ENCODE assay signal across 18 cellular contexts in genomic region chr5:149605354-149605997, GRCh38. TPM values are rescaled to one million over a fixed set of nuclear protein-coding genes. Genes with fewer than 3 reads are reported as not detected.
DNase-seq lines count a peak whose midpoint lies in the region; ATAC-seq and TF ChIP-seq lines count a peak whose summit lies in the region.
"Had no signal": no experiment of that assay in that cellular context is flagged by ENCODE, and none has a peak within 500 bp of the region (broad histone marks: within the 10 kb centered on the region; RNA-seq: fewer than 3 reads in every experiment).

No MANE protein-coding gene starts in this region.

- H3K9me3 ChIP-seq in right atrium auricular region (no peaks in the 10 kb centered on the region), right cardiac atrium (ENCODE audit: control insufficient read depth, low read length) (no peaks in the 10 kb centered on the region), lower lobe of right lung (no peaks in the 10 kb centered on the region), vagina (no peaks in the 10 kb centered on the region)
- H3K9me3 ChIP-seq: neutrophil had no signal

- TF ChIP-seq CTCF in right atrium auricular region (IDR thresholded peaks at IDR 0.05) (no peak), lower lobe of right lung (IDR thresholded peaks at IDR 0.05) (no peak), vagina (IDR thresholded peaks at IDR 0.05) (no peak)

- 84% methylated on average over 5 of the region's 5 CpGs for WGBS in right cardiac atrium

- no peak overlapping the region for H3K4me3 Mint-ChIP-seq in activated T-helper 17 cell treated with anti-CD3 and anti-CD28 coated beads, Interleukin-2, amount 50 U/mL, for 72 hours
- H3K4me3 Mint-ChIP-seq: activated naive CD8-positive, alpha-beta T cell treated with anti-CD3 and anti-CD28 coated beads, Interleukin-2, amount 10 ng/mL, durations not matched to agents 7 days and 5 days; H9 had no signal

- H3K4me1 ChIP-seq in right atrium auricular region (peaks cover 0 to 11% of the 10 kb centered on the region in 2 donors), right cardiac atrium (ENCODE audit: control insufficient read depth, insufficient read depth, low read length) (peaks cover 5% of the 10 kb centered on the region), lower lobe of right lung (peaks cover 12% of the 10 kb centered on the region), vagina (peaks cover 12% of the 10 kb centered on the region)

- no peaks in the 10 kb centered on the region for H3K27me3 ChIP-seq in right atrium auricular region
- no peaks in the 10 kb centered on the region for H3K27me3 ChIP-seq in right cardiac atrium (ENCODE audit: control insufficient read depth, insufficient read depth)
- no peaks in the 10 kb centered on the region for H3K27me3 ChIP-seq in lower lobe of right lung (ENCODE audit: low read depth)
- no peaks in the 10 kb centered on the region for H3K27me3 ChIP-seq in vagina
- H3K27me3 ChIP-seq: neutrophil, spleen had no signal

- peak overlapping the region; percentile 27 for H3K27ac Mint-ChIP-seq in activated T-helper 17 cell treated with anti-CD3 and anti-CD28 coated beads, Interleukin-2, amount 50 U/mL, for 72 hours
- H3K27ac Mint-ChIP-seq: H9 had no signal

- peaks cover 10% of the 10 kb centered on the region for H3K4me1 Mint-ChIP-seq in activated T-helper 17 cell treated with anti-CD3 and anti-CD28 coated beads, Interleukin-2, amount 50 U/mL, for 72 hours
- H3K4me1 Mint-ChIP-seq: H9 had no signal

- H3K27me3 Mint-ChIP-seq in activated T-helper 17 cell treated with anti-CD3 and anti-CD28 coated beads, Interleukin-2, amount 50 U/mL, for 72 hours, result no peaks in the 10 kb centered on the region

- no peaks in the 10 kb centered on the region for H3K36me3 Mint-ChIP-seq in activated T-helper 17 cell treated with anti-CD3 and anti-CD28 coated beads, Interleukin-2, amount 50 U/mL, for 72 hours (ENCODE audit: low read depth)
- H3K36me3 Mint-ChIP-seq: activated naive CD8-positive, alpha-beta T cell treated with anti-CD3 and anti-CD28 coated beads, Interleukin-2, amount 10 ng/mL, durations not matched to agents 7 days and 5 days had no signal

- no peak for DNase-seq in right atrium auricular region (ENCODE audit: low spot score)
- DNase-seq in right cardiac atrium, result no peak
- no peak for DNase-seq in lower lobe of right lung
- DNase-seq in vagina (ENCODE audit: extremely low spot score in 2 of 2), result no peak
- no peak for DNase-seq in NCI-H2029 treated with DMSO at 0.1 percent for 48 hours (lab: John Stamatoyannopoulos, UW)
- DNase-seq in ureter (ENCODE audit: low spot score), result no peak
- DNase-seq in SKM-1 treated with dmso at 0.1 percent for 144 hours (lab: John Stamatoyannopoulos, UW; ENCODE audit: unreplicated experiment), result no peak
- DNase-seq: activated CD8-positive, alpha-beta memory T cell treated with anti-CD3 and anti-CD28 coated beads, Interleukin-2, amount 50 U/mL, for 48 hours; activated naive CD8-positive, alpha-beta T cell treated with anti-CD3 and anti-CD28 coated beads, Interleukin-2, amount 10 ng/mL, durations not matched to agents 7 days and 5 days; central memory CD4-positive, alpha-beta T cell; H9; NCI-H187; NCI-H69; SHP77 treated with DMSO at 0.1 percent for 48 hours; spleen had no signal

- H3K36me3 ChIP-seq in right atrium auricular region (peaks cover 31% of the 10 kb centered on the region), lower lobe of right lung (peaks cover 51% of the 10 kb centered on the region), vagina (peaks cover 0 to 20% of the 10 kb centered on the region in 2 donors)
- H3K36me3 ChIP-seq: neutrophil had no signal

- no peak for ATAC-seq in right cardiac atrium
- no peak for ATAC-seq in activated T-helper 17 cell treated with anti-CD3 and anti-CD28 coated beads, Interleukin-2, amount 50 U/mL, for 72 hours (replicated peaks)
- no peak for ATAC-seq in lower lobe of right lung

- H3K9me3 Mint-ChIP-seq in activated T-helper 17 cell treated with anti-CD3 and anti-CD28 coated beads, Interleukin-2, amount 50 U/mL, for 72 hours, result no peaks in the 10 kb centered on the region
- H3K9me3 Mint-ChIP-seq: activated naive CD8-positive, alpha-beta T cell treated with anti-CD3 and anti-CD28 coated beads, Interleukin-2, amount 10 ng/mL, durations not matched to agents 7 days and 5 days had no signal

- H3K4me3 ChIP-seq in right atrium auricular region (no peak overlapping the region), right cardiac atrium (ENCODE audit: low read length) (no peak overlapping the region), lower lobe of right lung (no peak overlapping the region), vagina (no peak overlapping the region)

- intact Hi-C loops in right cardiac atrium (cut with DNase I) (no loop called here), lower lobe of right lung (cut with DNase I) (no loop called here), vagina (cut with DNase I) (no loop called here)

- H3K27ac ChIP-seq in right atrium auricular region (peak overlapping the region; percentile 20 to 48), right cardiac atrium (ENCODE audit: low read length) (no peak overlapping the region), lower lobe of right lung (peak overlapping the region; percentile 53), vagina (peak overlapping the region; percentile 53)
- H3K27ac ChIP-seq: neutrophil, VCaP had no signal

- no peak for TF ChIP-seq POLR2A in vagina (IDR thresholded peaks at IDR 0.05)

RNA-seq across cellular contexts. Expression of gene ARHGEF37, which starts 24.2 kb away (rescaled TPM):
- 10 to 100 TPM; 11.0 to 13.7 TPM for total RNA-seq in right atrium auricular region
- total RNA-seq in right cardiac atrium, result 10 to 100 TPM; 20.6 to 25.7 (median 23.2) TPM
- 10.4 TPM for polyA plus RNA-seq in right cardiac atrium
- under 1 TPM; 0.06 to 0.64 TPM for total RNA-seq in activated T-helper 17 cell treated with anti-CD3 and anti-CD28 coated beads, Interleukin-2, amount 50 U/mL, for 72 hours
- total RNA-seq in lower lobe of right lung, result 13.5 TPM
- 17.7 TPM for total RNA-seq in vagina
- 11.9 TPM for total RNA-seq in ureter

RNA-seq across cellular contexts. Expression of gene CSNK1A1, which starts 54.2 kb away (rescaled TPM):
- total RNA-seq in right atrium auricular region, result 100 to 1,000 TPM; 171 to 192 TPM
- 100 to 1,000 TPM; 197 to 433 (median 236) TPM for total RNA-seq in right cardiac atrium
- 74.5 TPM for polyA plus RNA-seq in right cardiac atrium
- total RNA-seq in activated T-helper 17 cell treated with anti-CD3 and anti-CD28 coated beads, Interleukin-2, amount 50 U/mL, for 72 hours, result 100 to 1,000 TPM; 167 to 175 TPM
- 198 TPM for total RNA-seq in lower lobe of right lung
- 223 TPM for total RNA-seq in vagina
- 381 TPM for total RNA-seq in ureter
